ENCODE assay signal across 3 cellular contexts in genomic region chr7:128385988-128386387, GRCh38. TPM values are rescaled to one million over a fixed set of nuclear protein-coding genes. Genes with fewer than 3 reads are reported as not detected.
"Had no signal": no experiment of that assay in that cellular context is flagged by ENCODE, and none has a peak within 500 bp of the region (broad histone marks: within the 10 kb centered on the region; RNA-seq: fewer than 3 reads in every experiment).

No MANE protein-coding gene starts in this region.

RNA-seq across cellular contexts. Expression of gene PRRT4, which starts 24.5 kb away (rescaled TPM):
- total RNA-seq: M059J; OCI-LY7; T-helper 1 cell treated with Interleukin-12 subunit alpha and Interleukin-12 subunit beta and Interleukin-4 antibody, amounts not matched to agents 30 ng/mL and 1 ng/mL, for 36 hours had no signal
